ENCODE assay signal across 28 cellular contexts in the genomic region with DNA sequence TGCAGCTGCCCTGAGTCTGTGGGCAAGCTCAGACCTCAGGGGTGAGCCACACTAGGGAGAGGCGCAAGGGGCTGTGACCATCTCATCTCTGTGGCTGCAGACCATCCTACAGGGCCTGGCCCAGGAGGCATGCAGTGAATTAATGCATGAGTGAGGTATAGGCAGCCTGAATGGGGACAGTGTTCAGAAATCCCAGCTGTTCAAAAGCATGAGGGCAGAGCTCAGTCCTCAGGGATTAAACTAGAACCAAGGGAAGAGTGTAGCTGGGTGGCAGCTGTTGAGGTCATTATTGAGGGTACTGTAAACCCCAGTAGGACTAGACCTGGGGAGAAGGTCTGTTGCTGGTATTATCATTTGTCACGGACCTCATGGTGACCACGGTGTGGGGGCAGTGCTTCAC. TPM values are rescaled to one million over a fixed set of nuclear protein-coding genes. Genes with fewer than 3 reads are reported as not detected.
DNase-seq lines count a peak whose midpoint lies in the region; ATAC-seq and TF ChIP-seq lines count a peak whose summit lies in the region.
"Had no signal": no experiment of that assay in that cellular context is flagged by ENCODE, and none has a peak within 500 bp of the region (broad histone marks: within the 10 kb centered on the region; RNA-seq: fewer than 3 reads in every experiment).

No MANE protein-coding gene starts in this region.

- no peaks in the 10 kb centered on the region for H3K27me3 ChIP-seq in CD8-positive, alpha-beta T cell (ENCODE audit: insufficient read depth, low read length)
- no peaks in the 10 kb centered on the region for H3K27me3 ChIP-seq in SJCRH30
- H3K27me3 ChIP-seq in naive thymus-derived CD4-positive, alpha-beta T cell (ENCODE audit: control insufficient read depth in 2 of 2, insufficient read depth in 2 of 2, low read length in 2 of 2), result no peaks in the 10 kb centered on the region
- H3K27me3 ChIP-seq: left lung had no signal

- peaks cover 48% of the 10 kb centered on the region for H3K4me1 ChIP-seq in CD8-positive, alpha-beta T cell (ENCODE audit: insufficient read depth, low read length)
- peaks cover 34% of the 10 kb centered on the region for H3K4me1 ChIP-seq in SJCRH30
- H3K4me1 ChIP-seq in naive thymus-derived CD4-positive, alpha-beta T cell (ENCODE audit: control insufficient read depth in 2 of 2, insufficient read depth in 2 of 2, low read length in 2 of 2), result peaks cover 0 to 50% of the 10 kb centered on the region in 2 donors

- no peak for ATAC-seq in CD8-positive, alpha-beta T cell
- ATAC-seq in naive thymus-derived CD4-positive, alpha-beta T cell, result no peak
- ATAC-seq: activated naive CD8-positive, alpha-beta T cell treated with anti-CD3 and anti-CD28 coated beads, Interleukin-2, amount 50 U/mL, for 24 hours had no signal

- CTCF ChIA-PET in CD8-positive, alpha-beta T cell (lab: Charles Lee), result interaction anchor here (1.3 kb wide), 1 partner anchor 479 kb away, joined by 4 read pairs; no protein-coding TSS in a partner anchor
- CTCF ChIA-PET in naive thymus-derived CD4-positive, alpha-beta T cell (lab: Charles Lee), result interaction anchor here (0.6 to 1.0 kb wide), 4 partner anchors 14 to 535 kb away, joined by 3 to 4 read pairs (median 3); no protein-coding TSS in a partner anchor

- peak overlapping the region; percentile 61 for H3K27ac Mint-ChIP-seq in CD8-positive, alpha-beta T cell
- peak overlapping the region in 8 of 9 donors; percentile 83 to 97 (median 92) for H3K27ac Mint-ChIP-seq in naive thymus-derived CD4-positive, alpha-beta T cell
- H3K27ac Mint-ChIP-seq: activated B cell treated with CpG ODN at 0.5 μM for 24 hours; activated naive CD8-positive, alpha-beta T cell treated with anti-CD3 and anti-CD28 coated beads, Interleukin-2, amount 50 U/mL, for 24 hours; endodermal cell; memory B cell; type B pancreatic cell had no signal

- H3K4me3 Mint-ChIP-seq in CD8-positive, alpha-beta T cell, result no peak overlapping the region
- peak overlapping the region in 8 of 10 donors; percentile 13 to 91 (median 86) for H3K4me3 Mint-ChIP-seq in naive thymus-derived CD4-positive, alpha-beta T cell
- H3K4me3 Mint-ChIP-seq: activated B cell treated with CpG ODN at 0.5 μM for 24 hours; activated naive CD8-positive, alpha-beta T cell treated with anti-CD3 and anti-CD28 coated beads, Interleukin-2, amount 50 U/mL, for 24 hours; endodermal cell; memory B cell had no signal

- peaks cover 4% of the 10 kb centered on the region for H3K27me3 Mint-ChIP-seq in CD8-positive, alpha-beta T cell (ENCODE audit: low read depth)
- peaks cover 0 to under 1% (median 0%) of the 10 kb centered on the region in 5 donors for H3K27me3 Mint-ChIP-seq in naive thymus-derived CD4-positive, alpha-beta T cell

- peaks cover 47% of the 10 kb centered on the region for H3K4me1 Mint-ChIP-seq in CD8-positive, alpha-beta T cell (ENCODE audit: low read depth)
- H3K4me1 Mint-ChIP-seq in naive thymus-derived CD4-positive, alpha-beta T cell, result peaks cover 17 to 63% (median 55%) of the 10 kb centered on the region in 7 donors

- no peaks in the 10 kb centered on the region for H3K9me3 ChIP-seq in CD8-positive, alpha-beta T cell (ENCODE audit: low read length)
- H3K9me3 ChIP-seq in KOPT-K1 (ENCODE audit: insufficient read depth, low read length, poor library complexity, severe bottlenecking) (no peaks in the 10 kb centered on the region), SJCRH30 (replicated peaks) (no peaks in the 10 kb centered on the region)
- H3K9me3 ChIP-seq in naive thymus-derived CD4-positive, alpha-beta T cell (ENCODE audit: control insufficient read depth in 2 of 3, low read length in 3 of 3), result no peaks in the 10 kb centered on the region
- H3K9me3 ChIP-seq: left lung had no signal

- H3K4me3 ChIP-seq in CD8-positive, alpha-beta T cell (ENCODE audit: low read depth, low read length), result no peak overlapping the region
- no peak overlapping the region for H3K4me3 ChIP-seq in SJCRH30
- no peak overlapping the region for H3K4me3 ChIP-seq in naive thymus-derived CD4-positive, alpha-beta T cell (ENCODE audit: low read length)
- H3K4me3 ChIP-seq: left lung had no signal

- intact Hi-C loops in CD8-positive, alpha-beta T cell (cut with DNase I, micrococcal nuclease), result loop anchor here in 1 of 2 experiments (2.0 kb wide), 1 partner anchor 53 kb away; no protein-coding TSS in a partner anchor
- intact Hi-C loops in naive thymus-derived CD4-positive, alpha-beta T cell (cut with micrococcal nuclease), result loop anchor here in 1 of 2 donors (5.0 kb wide), 3 partner anchors 231 to 1951 kb away; a partner anchor contains a TSS

- POLR2A ChIA-PET in CD8-positive, alpha-beta T cell (lab: Charles Lee), result interaction anchor here (2.3 kb wide), 1 partner anchor 18 kb away, joined by 18 read pairs; a partner anchor contains a TSS
- POLR2A ChIA-PET in naive thymus-derived CD4-positive, alpha-beta T cell (lab: Charles Lee), result interaction anchor here (0.7 to 4.9 kb wide), 4 partner anchors 12 to 64 kb away, joined by 3 to 67 read pairs (median 8); a partner anchor contains a TSS

- no peak for TF ChIP-seq CTCF in CD8-positive, alpha-beta T cell (IDR thresholded peaks at IDR 0.05)

- H3K9me3 Mint-ChIP-seq in CD8-positive, alpha-beta T cell, result no peaks in the 10 kb centered on the region
- no peaks in the 10 kb centered on the region for H3K9me3 Mint-ChIP-seq in naive thymus-derived CD4-positive, alpha-beta T cell
- H3K9me3 Mint-ChIP-seq: activated B cell treated with CpG ODN at 0.5 μM for 24 hours; activated naive CD8-positive, alpha-beta T cell treated with anti-CD3 and anti-CD28 coated beads, Interleukin-2, amount 50 U/mL, for 24 hours; endodermal cell; memory B cell; type B pancreatic cell had no signal

- no peak for DNase-seq in CD8-positive, alpha-beta T cell
- DNase-seq in SJCRH30, result peak; percentile 94 to 99
- DNase-seq in naive thymus-derived CD4-positive, alpha-beta T cell, result no peak
- no peak for DNase-seq in hypothalamus (lab: John Stamatoyannopoulos, UW)
- no peak for DNase-seq in NCI-H1436 treated with DMSO at 0.1 percent for 48 hours (lab: John Stamatoyannopoulos, UW)
- no peak for DNase-seq in NCI-H1105 (lab: John Stamatoyannopoulos, UW)
- no peak for DNase-seq in COLO829 (ENCODE audit: low spot score)
- DNase-seq: activated B cell treated with CpG ODN at 0.5 μM for 24 hours; activated CD4-positive, alpha-beta T cell treated with anti-CD3 and anti-CD28 coated beads, Interleukin-2, amount 50 U/mL, for 1 hour; activated gamma-delta T cell treated with Interleukin-2 at 50 U/mL for 16 hours; activated naive CD8-positive, alpha-beta T cell treated with anti-CD3 and anti-CD28 coated beads, Interleukin-2, amount 50 U/mL, for 24 hours; activated T-cell treated with anti-CD3 and anti-CD28 coated beads, Interleukin-2, amount 50 U/mL, for 1 hour; central memory CD4-positive, alpha-beta T cell; GOT3; head of caudate nucleus; left lung; NCI-H1417 treated with DMSO at 0.1 percent for 48 hours; OCI-M1; stimulated activated CD4-positive, alpha-beta T cell treated with anti-CD3 and anti-CD28 coated beads, Interleukin-15, amount 100 ng/mL, for 24 hours; stimulated activated CD4-positive, alpha-beta T cell treated with anti-CD3 and anti-CD28 coated beads, Interleukin-4, amount 100 ng/mL, for 4 hours; substantia nigra had no signal

- no peaks in the 10 kb centered on the region for H3K36me3 ChIP-seq in CD8-positive, alpha-beta T cell (ENCODE audit: insufficient read depth, low read length)
- no peaks in the 10 kb centered on the region for H3K36me3 ChIP-seq in KOPT-K1 (ENCODE audit: insufficient read depth, low read length)
- H3K36me3 ChIP-seq in SJCRH30, result no peaks in the 10 kb centered on the region
- no peaks in the 10 kb centered on the region for H3K36me3 ChIP-seq in naive thymus-derived CD4-positive, alpha-beta T cell (ENCODE audit: control insufficient read depth in 2 of 3, insufficient read depth in 3 of 3, low read length in 3 of 3)
- H3K36me3 ChIP-seq: left lung had no signal

- H3K36me3 Mint-ChIP-seq in CD8-positive, alpha-beta T cell, result no peaks in the 10 kb centered on the region
- peaks cover 0 to 4% (median 0%) of the 10 kb centered on the region in 5 donors for H3K36me3 Mint-ChIP-seq in naive thymus-derived CD4-positive, alpha-beta T cell

- H3K27ac ChIP-seq in CD8-positive, alpha-beta T cell (ENCODE audit: low read depth, low read length), result no peak overlapping the region
- H3K27ac ChIP-seq in KOPT-K1 (ENCODE audit: low read depth, low read length, poor library complexity, severe bottlenecking) (peak overlapping the region; percentile 52), SJCRH30 (peak overlapping the region; percentile 99)
- no peak overlapping the region for H3K27ac ChIP-seq in naive thymus-derived CD4-positive, alpha-beta T cell (ENCODE audit: low read depth, low read length)
- H3K27ac ChIP-seq: HL-60, KMS-11, SK-N-MC had no signal

RNA-seq across cellular contexts. Expression of a gene that starts 17.0 kb away (rescaled TPM):
- total RNA-seq in CD8-positive, alpha-beta T cell, result 1 to 10 TPM; 2.1 to 3.8 TPM
- 32.6 and 34.6 TPM in 2 replicates for total RNA-seq in SJCRH30 (2014; rRNA removed; shearing (Covaris generic))
- total RNA-seq in naive thymus-derived CD4-positive, alpha-beta T cell, result 10 to 100 TPM in 3 of 5 experiments, 1 to 10 TPM in 2; 5.5 to 38.1 (median 11.6) TPM
- 10 to 100 TPM; 15.4 to 27.6 TPM for polyA plus RNA-seq in naive thymus-derived CD4-positive, alpha-beta T cell

Comparison
In these comparisons a context has a peak if more than half of its experiments do, and no peak if none do; other contexts are left out.
1. DNase-seq: peak in SJCRH30 (2 of 2); none in CD8-positive, alpha-beta T cell (0 of 7), naive thymus-derived CD4-positive, alpha-beta T cell (0 of 9), hypothalamus (0 of 51), NCI-H1436 treated with DMSO at 0.1 percent for 48 hours (single experiment), NCI-H1105 (single experiment) and COLO829 (single experiment).
2. H3K27ac ChIP-seq: peak in KOPT-K1 (single experiment) and SJCRH30 (single experiment); none in CD8-positive, alpha-beta T cell (single experiment) and naive thymus-derived CD4-positive, alpha-beta T cell (single experiment).